28 cellular contexts compared by ENCODE assay signal in the genomic region with DNA sequence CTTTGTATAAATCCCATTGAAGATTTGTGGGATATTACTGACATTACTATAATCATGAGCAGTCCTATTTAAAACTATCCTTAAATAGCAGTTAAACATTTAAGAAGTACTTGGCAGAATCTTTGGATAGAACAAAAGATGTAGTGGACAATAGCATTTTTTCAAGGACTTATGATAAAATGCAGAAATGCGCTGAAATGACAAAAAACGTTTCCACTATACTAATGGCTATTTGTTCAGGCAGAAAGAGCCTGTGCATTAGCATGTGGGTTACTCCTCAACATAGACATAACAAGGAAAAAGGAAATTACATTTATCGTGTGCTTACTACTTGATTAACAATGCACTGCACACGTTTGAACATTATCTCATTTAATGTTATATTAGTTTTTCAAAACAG.
"Had no signal": no experiment of that assay in that cellular context is flagged by ENCODE, and none has a peak within 500 bp of the region (broad histone marks: within the 10 kb centered on the region; RNA-seq: fewer than 3 reads in every experiment).

No MANE protein-coding gene starts in this region.

- H3K9me3 ChIP-seq: colonic mucosa, esophagus muscularis mucosa, esophagus squamous epithelium, gastrocnemius medialis, gastroesophageal sphincter, heart left ventricle, heart right ventricle had no signal

- H3K27ac ChIP-seq: colonic mucosa, coronary artery, dorsolateral prefrontal cortex, epithelial cell of prostate, esophagus muscularis mucosa, esophagus squamous epithelium, foreskin keratinocyte, heart left ventricle, heart right ventricle had no signal

- H3K36me3 ChIP-seq: colonic mucosa, esophagus muscularis mucosa, esophagus squamous epithelium, gastrocnemius medialis, gastroesophageal sphincter, heart left ventricle, heart right ventricle had no signal

- H3K4me3 ChIP-seq: colonic mucosa, coronary artery, dorsolateral prefrontal cortex, esophagus muscularis mucosa, esophagus squamous epithelium, gastrocnemius medialis, gastroesophageal sphincter, heart left ventricle, heart right ventricle had no signal

- H3K4me1 ChIP-seq: colonic mucosa, esophagus squamous epithelium, foreskin keratinocyte had no signal

- ATAC-seq: effector memory CD8-positive, alpha-beta T cell; esophagus mucosa; foreskin keratinocyte; gastrocnemius medialis; gastroesophageal sphincter; heart left ventricle; heart right ventricle had no signal

- H3K27me3 ChIP-seq: colonic mucosa, esophagus muscularis mucosa, esophagus squamous epithelium, gastrocnemius medialis, gastroesophageal sphincter, heart left ventricle, heart right ventricle had no signal

- FAIRE-seq: colon, endometrium, endothelial cell of umbilical vein, frontal cortex had no signal

- DNase-seq: colonic mucosa; cortex of kidney; dermis blood vessel endothelial cell; dorsolateral prefrontal cortex; effector CD4-positive, alpha-beta T cell; effector CD8-positive, alpha-beta T cell; effector memory CD4-positive, alpha-beta T cell; effector memory CD8-positive, alpha-beta T cell; endodermal cell; erythroblast; esophagus squamous epithelium; foreskin fibroblast; foreskin keratinocyte; foreskin melanocyte; gastrocnemius medialis; glutamatergic neuron; head of caudate nucleus; heart left ventricle; heart right ventricle had no signal
